ENCODE assay signal across 8 cellular contexts in the genomic region with DNA sequence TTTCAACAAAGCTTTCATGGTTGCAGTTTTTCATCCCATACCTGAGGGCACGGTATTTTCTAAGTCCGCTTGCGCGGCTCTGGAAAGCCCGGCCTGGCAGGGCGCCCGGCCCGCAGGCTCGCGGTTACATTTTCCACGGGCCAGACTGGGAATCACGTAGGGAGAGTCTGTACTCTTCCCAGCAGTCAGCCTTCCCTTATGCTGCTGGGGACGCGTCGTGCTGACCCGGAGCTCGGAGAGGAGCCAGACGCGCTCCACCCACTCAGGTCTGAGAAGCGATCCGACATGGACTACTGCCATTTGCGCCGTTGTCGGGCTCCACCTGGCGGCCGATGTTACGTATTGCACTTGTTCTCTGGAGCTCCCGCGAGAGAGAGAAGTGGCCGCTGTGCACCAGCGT.
DNase-seq lines count a peak whose midpoint lies in the region; ATAC-seq, FAIRE-seq and TF ChIP-seq lines count a peak whose summit lies in the region.
"Not testable (repeated sequence)": the region's sequence is repeated elsewhere in the genome, so short reads cannot be mapped to it uniquely, and the experiment has no call there.

No MANE protein-coding gene starts in this region.

- not testable (repeated sequence) for H3K4me1 Mint-ChIP-seq in T-helper 17 cell

- H3K27ac Mint-ChIP-seq in T-helper 17 cell, result not testable (repeated sequence)

- H3K36me3 Mint-ChIP-seq in T-helper 17 cell (ENCODE audit: low read depth), result not testable (repeated sequence)

- DNase-seq in T-helper 17 cell, result not testable (repeated sequence)
- DNase-seq in body of pancreas (peak; percentile 62 to 76 (median 66)), left ventricle myocardium superior (peak; percentile 63), pancreas (peak; percentile 38 to 71 (median 59)), ureter (ENCODE audit: low spot score) (peak; percentile 67)

- peak; percentile 100 for ATAC-seq in GM18508 (IDR thresholded peaks at IDR 0.05; ENCODE audit: insufficient read depth, unreplicated experiment)
- peak; percentile 100 for ATAC-seq in GM21619 (IDR thresholded peaks at IDR 0.05; ENCODE audit: unreplicated experiment)
- ATAC-seq in HG03103 (IDR thresholded peaks at IDR 0.05; ENCODE audit: low read depth, unreplicated experiment), result peak; percentile 100
- peak; percentile 100 for ATAC-seq in T-helper 17 cell
- peak; percentile 100 for ATAC-seq in body of pancreas
- peak; percentile 100 for ATAC-seq in left ventricle myocardium superior
- peak; percentile 100 for ATAC-seq in pancreas

- 0 to 8% methylated on average over 16 to 20 of the region's 31 CpGs for WGBS in body of pancreas, 2 donors
- WGBS in pancreas, 2 donors, result 4 to 5% methylated on average over 15 to 17 of the region's 31 CpGs

- not testable (repeated sequence) for H3K36me3 ChIP-seq in body of pancreas (replicated peaks in 1 of 2; ENCODE audit: insufficient read depth in 1 of 2, low read depth in 2 of 2); pancreas

- not testable (repeated sequence) for H3K4me3 ChIP-seq in body of pancreas
- peak overlapping the region in 2 of 4 donors; percentile 22 to 33 for H3K4me3 ChIP-seq in pancreas

- not testable (repeated sequence) for H3K9me3 ChIP-seq in T-helper 17 cell (ENCODE audit: control insufficient read depth, low read length, poor library complexity, severe bottlenecking); body of pancreas; pancreas

- H3K4me3 Mint-ChIP-seq in T-helper 17 cell, result not testable (repeated sequence)

- H3K4me1 ChIP-seq in body of pancreas, pancreas: not testable (repeated sequence)

- H3K27me3 ChIP-seq in body of pancreas, pancreas: not testable (repeated sequence)

- intact Hi-C loops in body of pancreas (cut with DNase I); left ventricle myocardium superior (cut with micrococcal nuclease); pancreas (cut with DNase I): not testable (repeated sequence)

- not testable (repeated sequence) for TF ChIP-seq POLR2A in body of pancreas (IDR thresholded peaks at IDR 0.05)

- peak; percentile 57 for FAIRE-seq in pancreas (lab: Jason Lieb, UNC)

- H3K27ac ChIP-seq in body of pancreas (peak overlapping the region in 2 of 4 donors; percentile 43 to 70), pancreas (peak overlapping the region in 1 of 4 donors; percentile 54)

- not testable (repeated sequence) for TF ChIP-seq CTCF in body of pancreas (IDR thresholded peaks at IDR 0.05); pancreas (IDR thresholded peaks at IDR 0.05)

- not testable (repeated sequence) for H3K27me3 Mint-ChIP-seq in T-helper 17 cell
